1 cellular context compared by ENCODE assay signal in genomic region chr11:125165664-125166346, GRCh38.
TF ChIP-seq lines count a peak whose summit lies in the region.

No MANE protein-coding gene starts in this region.

TF ChIP-seq in H1, 55 proteins besides CTCF, POLR2A, EP300 and RAD21 (continued from another document):
- peak; percentile 84 for TF ChIP-seq RNF2 (IDR thresholded peaks at IDR 0.05; ENCODE audit: borderline replicate concordance, low read depth, low read length, missing control alignments, poor library complexity, severe bottlenecking)
- peak; percentile 88 for TF ChIP-seq EZH2 (IDR thresholded peaks at IDR 0.05; ENCODE audit: low read depth, low read length, severe bottlenecking)
- TF ChIP-seq BACH1 (IDR thresholded peaks at IDR 0.05; ENCODE audit: low read length) = no peak
- TF ChIP-seq, protein P1, sequence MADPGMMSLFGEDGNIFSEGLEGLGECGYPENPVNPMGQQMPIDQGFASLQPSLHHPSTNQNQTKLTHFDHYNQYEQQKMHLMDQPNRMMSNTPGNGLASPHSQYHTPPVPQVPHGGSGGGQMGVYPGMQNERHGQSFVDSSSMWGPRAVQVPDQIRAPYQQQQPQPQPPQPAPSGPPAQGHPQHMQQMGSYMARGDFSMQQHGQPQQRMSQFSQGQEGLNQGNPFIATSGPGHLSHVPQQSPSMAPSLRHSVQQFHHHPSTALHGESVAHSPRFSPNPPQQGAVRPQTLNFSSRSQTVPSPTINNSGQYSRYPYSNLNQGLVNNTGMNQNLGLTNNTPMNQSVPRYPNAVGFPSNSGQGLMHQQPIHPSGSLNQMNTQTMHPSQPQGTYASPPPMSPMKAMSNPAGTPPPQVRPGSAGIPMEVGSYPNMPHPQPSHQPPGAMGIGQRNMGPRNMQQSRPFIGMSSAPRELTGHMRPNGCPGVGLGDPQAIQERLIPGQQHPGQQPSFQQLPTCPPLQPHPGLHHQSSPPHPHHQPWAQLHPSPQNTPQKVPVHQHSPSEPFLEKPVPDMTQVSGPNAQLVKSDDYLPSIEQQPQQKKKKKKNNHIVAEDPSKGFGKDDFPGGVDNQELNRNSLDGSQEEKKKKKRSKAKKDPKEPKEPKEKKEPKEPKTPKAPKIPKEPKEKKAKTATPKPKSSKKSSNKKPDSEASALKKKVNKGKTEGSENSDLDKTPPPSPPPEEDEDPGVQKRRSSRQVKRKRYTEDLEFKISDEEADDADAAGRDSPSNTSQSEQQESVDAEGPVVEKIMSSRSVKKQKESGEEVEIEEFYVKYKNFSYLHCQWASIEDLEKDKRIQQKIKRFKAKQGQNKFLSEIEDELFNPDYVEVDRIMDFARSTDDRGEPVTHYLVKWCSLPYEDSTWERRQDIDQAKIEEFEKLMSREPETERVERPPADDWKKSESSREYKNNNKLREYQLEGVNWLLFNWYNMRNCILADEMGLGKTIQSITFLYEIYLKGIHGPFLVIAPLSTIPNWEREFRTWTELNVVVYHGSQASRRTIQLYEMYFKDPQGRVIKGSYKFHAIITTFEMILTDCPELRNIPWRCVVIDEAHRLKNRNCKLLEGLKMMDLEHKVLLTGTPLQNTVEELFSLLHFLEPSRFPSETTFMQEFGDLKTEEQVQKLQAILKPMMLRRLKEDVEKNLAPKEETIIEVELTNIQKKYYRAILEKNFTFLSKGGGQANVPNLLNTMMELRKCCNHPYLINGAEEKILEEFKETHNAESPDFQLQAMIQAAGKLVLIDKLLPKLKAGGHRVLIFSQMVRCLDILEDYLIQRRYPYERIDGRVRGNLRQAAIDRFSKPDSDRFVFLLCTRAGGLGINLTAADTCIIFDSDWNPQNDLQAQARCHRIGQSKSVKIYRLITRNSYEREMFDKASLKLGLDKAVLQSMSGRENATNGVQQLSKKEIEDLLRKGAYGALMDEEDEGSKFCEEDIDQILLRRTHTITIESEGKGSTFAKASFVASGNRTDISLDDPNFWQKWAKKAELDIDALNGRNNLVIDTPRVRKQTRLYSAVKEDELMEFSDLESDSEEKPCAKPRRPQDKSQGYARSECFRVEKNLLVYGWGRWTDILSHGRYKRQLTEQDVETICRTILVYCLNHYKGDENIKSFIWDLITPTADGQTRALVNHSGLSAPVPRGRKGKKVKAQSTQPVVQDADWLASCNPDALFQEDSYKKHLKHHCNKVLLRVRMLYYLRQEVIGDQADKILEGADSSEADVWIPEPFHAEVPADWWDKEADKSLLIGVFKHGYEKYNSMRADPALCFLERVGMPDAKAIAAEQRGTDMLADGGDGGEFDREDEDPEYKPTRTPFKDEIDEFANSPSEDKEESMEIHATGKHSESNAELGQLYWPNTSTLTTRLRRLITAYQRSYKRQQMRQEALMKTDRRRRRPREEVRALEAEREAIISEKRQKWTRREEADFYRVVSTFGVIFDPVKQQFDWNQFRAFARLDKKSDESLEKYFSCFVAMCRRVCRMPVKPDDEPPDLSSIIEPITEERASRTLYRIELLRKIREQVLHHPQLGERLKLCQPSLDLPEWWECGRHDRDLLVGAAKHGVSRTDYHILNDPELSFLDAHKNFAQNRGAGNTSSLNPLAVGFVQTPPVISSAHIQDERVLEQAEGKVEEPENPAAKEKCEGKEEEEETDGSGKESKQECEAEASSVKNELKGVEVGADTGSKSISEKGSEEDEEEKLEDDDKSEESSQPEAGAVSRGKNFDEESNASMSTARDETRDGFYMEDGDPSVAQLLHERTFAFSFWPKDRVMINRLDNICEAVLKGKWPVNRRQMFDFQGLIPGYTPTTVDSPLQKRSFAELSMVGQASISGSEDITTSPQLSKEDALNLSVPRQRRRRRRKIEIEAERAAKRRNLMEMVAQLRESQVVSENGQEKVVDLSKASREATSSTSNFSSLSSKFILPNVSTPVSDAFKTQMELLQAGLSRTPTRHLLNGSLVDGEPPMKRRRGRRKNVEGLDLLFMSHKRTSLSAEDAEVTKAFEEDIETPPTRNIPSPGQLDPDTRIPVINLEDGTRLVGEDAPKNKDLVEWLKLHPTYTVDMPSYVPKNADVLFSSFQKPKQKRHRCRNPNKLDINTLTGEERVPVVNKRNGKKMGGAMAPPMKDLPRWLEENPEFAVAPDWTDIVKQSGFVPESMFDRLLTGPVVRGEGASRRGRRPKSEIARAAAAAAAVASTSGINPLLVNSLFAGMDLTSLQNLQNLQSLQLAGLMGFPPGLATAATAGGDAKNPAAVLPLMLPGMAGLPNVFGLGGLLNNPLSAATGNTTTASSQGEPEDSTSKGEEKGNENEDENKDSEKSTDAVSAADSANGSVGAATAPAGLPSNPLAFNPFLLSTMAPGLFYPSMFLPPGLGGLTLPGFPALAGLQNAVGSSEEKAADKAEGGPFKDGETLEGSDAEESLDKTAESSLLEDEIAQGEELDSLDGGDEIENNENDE (IDR thresholded peaks at IDR 0.05; ENCODE audit: insufficient replicate concordance, low read length) = no peak
- TF ChIP-seq, protein P2, sequence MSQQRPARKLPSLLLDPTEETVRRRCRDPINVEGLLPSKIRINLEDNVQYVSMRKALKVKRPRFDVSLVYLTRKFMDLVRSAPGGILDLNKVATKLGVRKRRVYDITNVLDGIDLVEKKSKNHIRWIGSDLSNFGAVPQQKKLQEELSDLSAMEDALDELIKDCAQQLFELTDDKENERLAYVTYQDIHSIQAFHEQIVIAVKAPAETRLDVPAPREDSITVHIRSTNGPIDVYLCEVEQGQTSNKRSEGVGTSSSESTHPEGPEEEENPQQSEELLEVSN (IDR thresholded peaks at IDR 0.05) = 0 out of 2 replicates have a peak, but pooled peaks have one; percentile 7
- TF ChIP-seq CBX8 (IDR thresholded peaks at IDR 0.05; ENCODE audit: borderline replicate concordance, low read depth, low read length) = peak; percentile 47; the same call in 1 of the 2 replicates
- no peak; the same call in none of the 2 replicates for TF ChIP-seq RBBP5 (IDR thresholded peaks at IDR 0.05; ENCODE audit: borderline replicate concordance, low read depth, low read length)
- TF ChIP-seq ASH2L (IDR thresholded peaks at IDR 0.05; ENCODE audit: low read length) = peak; percentile 22
- no peak for TF ChIP-seq SP1 (IDR thresholded peaks at IDR 0.05; ENCODE audit: low read depth, low read length)
- no peak for TF ChIP-seq SIX5 (IDR thresholded peaks at IDR 0.05; ENCODE audit: low read depth, low read length)
- TF ChIP-seq NANOG (IDR thresholded peaks at IDR 0.05; ENCODE audit: insufficient read depth, low read depth, low read length, poor library complexity, severe bottlenecking) = no peak
- TF ChIP-seq POLR2AphosphoS5 (IDR thresholded peaks at IDR 0.05; ENCODE audit: low read depth, low read length) = no peak
- TF ChIP-seq KDM4A (IDR thresholded peaks at IDR 0.05; ENCODE audit: low read depth, low read length, severe bottlenecking) = peak; percentile 12
- TF ChIP-seq, protein P3, sequence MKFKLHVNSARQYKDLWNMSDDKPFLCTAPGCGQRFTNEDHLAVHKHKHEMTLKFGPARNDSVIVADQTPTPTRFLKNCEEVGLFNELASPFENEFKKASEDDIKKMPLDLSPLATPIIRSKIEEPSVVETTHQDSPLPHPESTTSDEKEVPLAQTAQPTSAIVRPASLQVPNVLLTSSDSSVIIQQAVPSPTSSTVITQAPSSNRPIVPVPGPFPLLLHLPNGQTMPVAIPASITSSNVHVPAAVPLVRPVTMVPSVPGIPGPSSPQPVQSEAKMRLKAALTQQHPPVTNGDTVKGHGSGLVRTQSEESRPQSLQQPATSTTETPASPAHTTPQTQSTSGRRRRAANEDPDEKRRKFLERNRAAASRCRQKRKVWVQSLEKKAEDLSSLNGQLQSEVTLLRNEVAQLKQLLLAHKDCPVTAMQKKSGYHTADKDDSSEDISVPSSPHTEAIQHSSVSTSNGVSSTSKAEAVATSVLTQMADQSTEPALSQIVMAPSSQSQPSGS (IDR thresholded peaks at IDR 0.05; ENCODE audit: low read length) = no peak
- TF ChIP-seq ATF3 (IDR thresholded peaks at IDR 0.05; ENCODE audit: insufficient read depth, low read depth, low read length) = no peak
- TF ChIP-seq, protein P4, sequence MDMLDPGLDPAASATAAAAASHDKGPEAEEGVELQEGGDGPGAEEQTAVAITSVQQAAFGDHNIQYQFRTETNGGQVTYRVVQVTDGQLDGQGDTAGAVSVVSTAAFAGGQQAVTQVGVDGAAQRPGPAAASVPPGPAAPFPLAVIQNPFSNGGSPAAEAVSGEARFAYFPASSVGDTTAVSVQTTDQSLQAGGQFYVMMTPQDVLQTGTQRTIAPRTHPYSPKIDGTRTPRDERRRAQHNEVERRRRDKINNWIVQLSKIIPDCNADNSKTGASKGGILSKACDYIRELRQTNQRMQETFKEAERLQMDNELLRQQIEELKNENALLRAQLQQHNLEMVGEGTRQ (IDR thresholded peaks at IDR 0.05; ENCODE audit: low read length) = no peak
- no peak for TF ChIP-seq SRF (IDR thresholded peaks at IDR 0.05; ENCODE audit: low read depth, low read length)
- TF ChIP-seq SAP30 (IDR thresholded peaks at IDR 0.05; ENCODE audit: insufficient read depth, insufficient replicate concordance, low read length) = no peak
- TF ChIP-seq SP4 (IDR thresholded peaks at IDR 0.05; ENCODE audit: low read length) = no peak
- peak; percentile 85; the same call in 1 of the 2 replicates for TF ChIP-seq SUZ12 (IDR thresholded peaks at IDR 0.05; ENCODE audit: low read length)
- no peak for TF ChIP-seq RFX5 (IDR thresholded peaks at IDR 0.05; ENCODE audit: borderline replicate concordance, low read depth, low read length)
